Comparison of ENCODE assay signal across 10 cellular contexts in genomic region chr16:24279982-24280381, GRCh38. TPM values are rescaled to one million over a fixed set of nuclear protein-coding genes. Genes with fewer than 3 reads are reported as not detected.
"Had no signal": no experiment of that assay in that cellular context is flagged by ENCODE, and none has a peak within 500 bp of the region (broad histone marks: within the 10 kb centered on the region; RNA-seq: fewer than 3 reads in every experiment).

No MANE protein-coding gene starts in this region.

- H3K36me3 ChIP-seq: HAP-1 had no signal

- H3K4me1 ChIP-seq: HAP-1 had no signal

- H3K9me3 ChIP-seq: HAP-1 had no signal

- H2AFZ ChIP-seq: GM23338 had no signal

- H3K27ac Mint-ChIP-seq: GM23338, H9, HFFc6 had no signal

- H3K9me3 Mint-ChIP-seq: H9 had no signal

- ATAC-seq: GM23338, HCT116 had no signal

- H3K4me2 ChIP-seq: GM23338 had no signal

- H3K4me3 ChIP-seq: GM23338, HAP-1 had no signal

- H3K4me3 Mint-ChIP-seq: GM23338, H9, HFFc6 had no signal

- H3K4me1 Mint-ChIP-seq: GM23338, H9 had no signal

- DNase-seq: GOT3, H7, H9, HCEC 1CT, HFFc6 had no signal

RNA-seq across cellular contexts. Expression of gene CACNG3, which starts 23.8 kb away (rescaled TPM):
- total RNA-seq: GM23338, H1, H4, H7, H9, HFFc6 had no signal
- polyA plus RNA-seq: GM23338 had no signal
